9 cellular contexts compared by ENCODE assay signal in the genomic region with DNA sequence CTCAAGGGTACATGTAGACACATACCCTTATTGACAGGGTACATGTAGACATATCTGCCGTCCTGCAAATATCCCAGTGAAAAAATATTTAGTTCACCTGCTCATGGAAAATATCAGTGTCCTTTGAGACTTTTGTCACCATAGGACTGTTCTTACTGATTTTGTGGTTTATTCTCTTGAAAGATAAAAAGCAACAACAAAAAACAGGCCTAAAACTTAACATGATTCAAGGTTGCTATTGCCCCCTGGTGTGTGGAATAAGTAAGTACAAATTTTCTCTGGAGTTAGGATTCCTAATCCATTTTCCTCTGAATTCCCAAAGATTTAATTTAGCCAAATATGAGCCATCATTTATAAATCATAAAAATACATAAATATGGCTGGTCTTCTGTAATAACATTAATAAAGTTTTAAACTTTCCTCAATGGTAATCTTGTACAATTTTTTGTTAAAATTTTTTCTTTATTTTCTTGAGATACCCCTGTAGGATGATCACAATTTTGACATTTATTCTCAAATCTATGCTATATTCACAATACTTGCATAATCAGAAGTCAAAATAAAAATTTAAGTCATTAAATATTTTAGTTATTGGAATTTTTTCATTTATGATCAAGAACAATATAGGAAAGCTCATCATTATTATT.
DNase-seq lines count a peak whose midpoint lies in the region; ATAC-seq, FAIRE-seq and TF ChIP-seq lines count a peak whose summit lies in the region.
"Had no signal": no experiment of that assay in that cellular context is flagged by ENCODE, and none has a peak within 500 bp of the region (broad histone marks: within the 10 kb centered on the region; RNA-seq: fewer than 3 reads in every experiment).

No MANE protein-coding gene starts in this region.

- H2AFZ ChIP-seq in MM.1S (ENCODE audit: low read length) = no peak overlapping the region

- H3K9me3 ChIP-seq in MM.1S (replicated peaks; ENCODE audit: insufficient read depth, low read length) (no peaks in the 10 kb centered on the region), pancreas (no peaks in the 10 kb centered on the region)
- H3K9me3 ChIP-seq: gastrocnemius medialis, Peyer's patch had no signal

- H3K36me3 ChIP-seq in MM.1S (replicated peaks; ENCODE audit: insufficient read depth, low read length) (no peaks in the 10 kb centered on the region), bronchial epithelial cell (ENCODE audit: control insufficient read depth, insufficient read depth, low read length) (no peaks in the 10 kb centered on the region), pancreas (no peaks in the 10 kb centered on the region)
- H3K36me3 ChIP-seq: gastrocnemius medialis, Peyer's patch had no signal

- no peaks in the 10 kb centered on the region for H3K79me2 ChIP-seq in MM.1S (ENCODE audit: low read length)

- peak in 3 of 4 donors; percentile 37 to 52 (median 46) for ATAC-seq in pancreas
- ATAC-seq in GM21381 (IDR thresholded peaks at IDR 0.05; ENCODE audit: unreplicated experiment) = no peak
- no peak for ATAC-seq in GM19397 (IDR thresholded peaks at IDR 0.05; ENCODE audit: unreplicated experiment)
- ATAC-seq: gastrocnemius medialis had no signal

- H3K4me3 ChIP-seq in MM.1S (ENCODE audit: low read length) (no peak overlapping the region), bronchial epithelial cell (ENCODE audit: low read depth, low read length) (no peak overlapping the region), pancreas (no peak overlapping the region)
- H3K4me3 ChIP-seq: gastrocnemius medialis, Peyer's patch had no signal

- no peak for FAIRE-seq in bronchial epithelial cell (lab: Jason Lieb, UNC)
- no peak for FAIRE-seq in pancreas (lab: Jason Lieb, UNC)

- H3K27ac ChIP-seq in MM.1S (ENCODE audit: low read length) (no peak overlapping the region), pancreas (no peak overlapping the region)
- H3K27ac ChIP-seq: gastrocnemius medialis, Peyer's patch had no signal

- H3F3A ChIP-seq in MM.1S (ENCODE audit: insufficient read depth, low read length) = no peaks in the 10 kb centered on the region

- H3K4me1 ChIP-seq in MM.1S (ENCODE audit: low read length) (no peaks in the 10 kb centered on the region), pancreas (no peaks in the 10 kb centered on the region)
- H3K4me1 ChIP-seq: gastrocnemius medialis, Peyer's patch had no signal

- TF ChIP-seq CTCF in GM12873 (IDR thresholded peaks at IDR 0.05; ENCODE audit: insufficient read depth, low read depth, low read length, missing control alignments) (peak; percentile 57), MM.1S (IDR thresholded peaks at IDR 0.05; ENCODE audit: low read length) (peak; percentile 84), bronchial epithelial cell (IDR thresholded peaks at IDR 0.05; ENCODE audit: insufficient read depth, low read length, severe bottlenecking) (peak; percentile 41), pancreas (IDR thresholded peaks at IDR 0.05) (peak; percentile 7 to 48 (median 34))

- no peaks in the 10 kb centered on the region for H4K20me1 ChIP-seq in MM.1S (ENCODE audit: insufficient read depth, low read length)

- 51 to 62% methylated on average over 1 of the region's 1 CpG for WGBS in pancreas, 2 donors

- H3K9me2 ChIP-seq in MM.1S (replicated peaks; ENCODE audit: insufficient read depth, low read length) = no peaks in the 10 kb centered on the region

- no peak overlapping the region for H3K4me2 ChIP-seq in MM.1S (ENCODE audit: low read depth, low read length)

- intact Hi-C loops in pancreas (cut with DNase I) = loop anchor here in 1 of 3 donors (5.0 kb wide), 1 partner anchor 614 kb away; no protein-coding TSS in a partner anchor

- no peaks in the 10 kb centered on the region for H3K27me3 ChIP-seq in MM.1S (replicated peaks; ENCODE audit: insufficient read depth, low read length)
- H3K27me3 ChIP-seq in bronchial epithelial cell (ENCODE audit: control insufficient read depth, insufficient read depth, low read length) = no peaks in the 10 kb centered on the region
- no peaks in the 10 kb centered on the region for H3K27me3 ChIP-seq in pancreas
- H3K27me3 ChIP-seq: gastrocnemius medialis, Peyer's patch had no signal

- peak; percentile 26 for DNase-seq in MM.1S
- peak; percentile 26 for DNase-seq in bronchial epithelial cell (ENCODE audit: low read depth)
- DNase-seq in pancreas = no peak
- no peak for DNase-seq in stimulated activated CD4-positive, alpha-beta T cell treated with anti-CD3 and anti-CD28 coated beads, Interleukin-15, amount 100 ng/mL, for 24 hours
- DNase-seq: gastrocnemius medialis, Peyer's patch had no signal

- H3K9ac ChIP-seq in MM.1S (ENCODE audit: low read length) = no peak overlapping the region

Comparison
In these comparisons a context has a peak if more than half of its experiments do, and no peak if none do; other contexts are left out.
1. DNase-seq: peak in MM.1S (single experiment) and bronchial epithelial cell (single experiment); none in pancreas (0 of 6) and stimulated activated CD4-positive, alpha-beta T cell treated with anti-CD3 and anti-CD28 coated beads, Interleukin-15, amount 100 ng/mL, for 24 hours (single experiment).
2. ATAC-seq: peak in pancreas (3 of 4); none in GM21381 (single experiment) and GM19397 (single experiment).
3. Peak in every context shown above with its lines, with median percentiles within 50 percentile points of each other: CTCF ChIP-seq.